24 cellular contexts compared by ENCODE assay signal in genomic region chr2:86231680-86232372, GRCh38.
"Had no signal": no experiment of that assay in that cellular context is flagged by ENCODE, and none has a peak within 500 bp of the region (broad histone marks: within the 10 kb centered on the region; RNA-seq: fewer than 3 reads in every experiment).

No MANE protein-coding gene starts in this region.

- H3K9me3 Mint-ChIP-seq: endodermal cell; mesothelial cell of epicardium; naive thymus-derived CD4-positive, alpha-beta T cell; nephron; stimulated activated effector memory CD8-positive, alpha-beta T cell treated with anti-CD3 and anti-CD28 coated beads, Interleukin-12 subunit alpha, Interleukin-12 subunit beta, amount 100 ng/mL, for 72 hours; type B pancreatic cell had no signal

- H3K4me3 Mint-ChIP-seq: endodermal cell; memory B cell; mesothelial cell of epicardium; naive thymus-derived CD4-positive, alpha-beta T cell; nephron; stimulated activated effector memory CD8-positive, alpha-beta T cell treated with anti-CD3 and anti-CD28 coated beads, Interleukin-12 subunit alpha, Interleukin-12 subunit beta, amount 100 ng/mL, for 72 hours; type B pancreatic cell had no signal

- H3K4me1 Mint-ChIP-seq: stimulated activated effector memory CD8-positive, alpha-beta T cell treated with anti-CD3 and anti-CD28 coated beads, Interleukin-12 subunit alpha, Interleukin-12 subunit beta, amount 100 ng/mL, for 72 hours had no signal

- H3K9me3 ChIP-seq: mucosa of descending colon, ovary, psoas muscle, testis, tibial artery had no signal

- H3K27ac ChIP-seq: epithelial cell of prostate, foreskin keratinocyte, ovary, psoas muscle, testis, tibial artery had no signal

- DNase-seq: dorsolateral prefrontal cortex; effector CD8-positive, alpha-beta T cell; endodermal cell; foreskin keratinocyte; left ventricle myocardium superior; mucosa of descending colon; naive thymus-derived CD4-positive, alpha-beta T cell; occipital lobe; ovary; psoas muscle; stimulated activated CD4-positive, alpha-beta T cell treated with anti-CD3 and anti-CD28 coated beads, Interleukin-2, amount 100 ng/mL, for 24 hours; stimulated activated CD4-positive, alpha-beta T cell treated with anti-CD3 and anti-CD28 coated beads, Interleukin-4, amount 100 ng/mL, for 24 hours; stimulated activated naive CD8-positive, alpha-beta T cell treated with anti-CD3 and anti-CD28 coated beads, Interleukin-15, Interleukin-2, amounts not matched to agents 100 U/mL and 50 U/mL, for 24 hours; substantia nigra; testis; tibial artery had no signal

- H3K36me3 ChIP-seq: ovary had no signal

- H3K36me3 Mint-ChIP-seq: memory B cell; mesothelial cell of epicardium; naive thymus-derived CD4-positive, alpha-beta T cell; stimulated activated effector memory CD8-positive, alpha-beta T cell treated with anti-CD3 and anti-CD28 coated beads, Interleukin-12 subunit alpha, Interleukin-12 subunit beta, amount 100 ng/mL, for 72 hours; type B pancreatic cell had no signal

- H3K4me1 ChIP-seq: psoas muscle, testis had no signal

- H3K27me3 Mint-ChIP-seq: type B pancreatic cell had no signal

- H3K27me3 ChIP-seq: dorsolateral prefrontal cortex, foreskin keratinocyte, ovary, testis, tibial artery had no signal

- ATAC-seq: esophagus mucosa; foreskin keratinocyte; left ventricle myocardium superior; mucosa of descending colon; naive thymus-derived CD4-positive, alpha-beta T cell; psoas muscle; stimulated activated effector memory CD8-positive, alpha-beta T cell treated with anti-CD3 and anti-CD28 coated beads, Interleukin-12 subunit alpha, Interleukin-12 subunit beta, amount 100 ng/mL, for 72 hours; stimulated activated naive CD8-positive, alpha-beta T cell treated with anti-CD3 and anti-CD28 coated beads, Interleukin-15, Interleukin-2, amounts not matched to agents 100 U/mL and 50 U/mL, for 24 hours had no signal

- H3K27ac Mint-ChIP-seq: endodermal cell; memory B cell; mesothelial cell of epicardium; naive thymus-derived CD4-positive, alpha-beta T cell; stimulated activated effector memory CD8-positive, alpha-beta T cell treated with anti-CD3 and anti-CD28 coated beads, Interleukin-12 subunit alpha, Interleukin-12 subunit beta, amount 100 ng/mL, for 72 hours; type B pancreatic cell had no signal

- H3K4me3 ChIP-seq: dorsolateral prefrontal cortex, lung, mucosa of descending colon, ovary, psoas muscle, testis, tibial artery had no signal
